Comparison of ENCODE assay signal across 25 cellular contexts in genomic region chr6:112362027-112362795, GRCh38. TPM values are rescaled to one million over a fixed set of nuclear protein-coding genes. Genes with fewer than 3 reads are reported as not detected.
"Had no signal": no experiment of that assay in that cellular context is flagged by ENCODE, and none has a peak within 500 bp of the region (broad histone marks: within the 10 kb centered on the region; RNA-seq: fewer than 3 reads in every experiment).

No MANE protein-coding gene starts in this region.

- H3K9me3 ChIP-seq: esophagus squamous epithelium, gastroesophageal sphincter, right atrium auricular region, sigmoid colon had no signal

- H2AFZ ChIP-seq: hepatocyte had no signal

- H3K27ac Mint-ChIP-seq: dendritic cell treated with granulocyte-macrophage colony-stimulating factor and Interleukin-4, amounts not matched to agents 40 ng/mL and 50 ng/mL, for 4 days; effector memory CD8-positive, alpha-beta T cell; natural killer cell; stimulated activated effector memory CD8-positive, alpha-beta T cell treated with anti-CD3 and anti-CD28 coated beads, Interleukin-12 subunit alpha, Interleukin-12 subunit beta, amount 100 ng/mL, for 72 hours had no signal

- H3K27ac ChIP-seq: epithelial cell of prostate, esophagus squamous epithelium, gastroesophageal sphincter, hepatocyte, right atrium auricular region, sigmoid colon, skin epidermis, tibial nerve had no signal

- H3K36me3 Mint-ChIP-seq: natural killer cell; stimulated activated effector memory CD8-positive, alpha-beta T cell treated with anti-CD3 and anti-CD28 coated beads, Interleukin-12 subunit alpha, Interleukin-12 subunit beta, amount 100 ng/mL, for 72 hours had no signal

- H3K79me2 ChIP-seq: hepatocyte had no signal

- H3K4me3 Mint-ChIP-seq: dendritic cell treated with granulocyte-macrophage colony-stimulating factor and Interleukin-4, amounts not matched to agents 40 ng/mL and 50 ng/mL, for 4 days; effector memory CD8-positive, alpha-beta T cell; natural killer cell; stimulated activated effector memory CD8-positive, alpha-beta T cell treated with anti-CD3 and anti-CD28 coated beads, Interleukin-12 subunit alpha, Interleukin-12 subunit beta, amount 100 ng/mL, for 72 hours had no signal

- H3K4me1 ChIP-seq: gastroesophageal sphincter, right atrium auricular region, sigmoid colon, tibial nerve had no signal

- H3K4me2 ChIP-seq: hepatocyte had no signal

- H3K4me3 ChIP-seq: esophagus squamous epithelium, gastroesophageal sphincter, hepatocyte, right atrium auricular region, sigmoid colon, skin epidermis, tibial nerve had no signal

- FAIRE-seq: colon had no signal

- DNase-seq: cerebellar nuclear complex; effector memory CD8-positive, alpha-beta T cell; esophagus squamous epithelium; foreskin fibroblast; kidney glomerular epithelial cell; mammary epithelial cell; natural killer cell; sigmoid colon; stimulated activated CD8-positive, alpha-beta memory T cell treated with anti-CD3 and anti-CD28 coated beads, Interleukin-4, amount 100 ng/mL, for 48 hours; stimulated activated naive CD8-positive, alpha-beta T cell treated with anti-CD3 and anti-CD28 coated beads, Interleukin-15, Interleukin-2, amounts not matched to agents 100 U/mL and 50 U/mL, for 24 hours had no signal

- H3K4me1 Mint-ChIP-seq: natural killer cell; stimulated activated effector memory CD8-positive, alpha-beta T cell treated with anti-CD3 and anti-CD28 coated beads, Interleukin-12 subunit alpha, Interleukin-12 subunit beta, amount 100 ng/mL, for 72 hours had no signal

- H3K9me3 Mint-ChIP-seq: dendritic cell treated with granulocyte-macrophage colony-stimulating factor and Interleukin-4, amounts not matched to agents 40 ng/mL and 50 ng/mL, for 4 days; effector memory CD8-positive, alpha-beta T cell; natural killer cell; stimulated activated effector memory CD8-positive, alpha-beta T cell treated with anti-CD3 and anti-CD28 coated beads, Interleukin-12 subunit alpha, Interleukin-12 subunit beta, amount 100 ng/mL, for 72 hours had no signal

- H3K27me3 ChIP-seq: hepatocyte, tibial nerve had no signal

- H3K36me3 ChIP-seq: esophagus squamous epithelium, gastroesophageal sphincter, right atrium auricular region, sigmoid colon, tibial nerve had no signal

RNA-seq across cellular contexts. Expression of gene RFPL4B, which starts 15.1 kb away (rescaled TPM):
- total RNA-seq: esophagus squamous epithelium, gastroesophageal sphincter, hepatocyte, left lobe of liver, lower leg skin, mammary epithelial cell, mucosa of gallbladder, myocyte, natural killer cell, osteoblast, right atrium auricular region, sigmoid colon, temporal lobe, tibial nerve had no signal
